In the genomic region with DNA sequence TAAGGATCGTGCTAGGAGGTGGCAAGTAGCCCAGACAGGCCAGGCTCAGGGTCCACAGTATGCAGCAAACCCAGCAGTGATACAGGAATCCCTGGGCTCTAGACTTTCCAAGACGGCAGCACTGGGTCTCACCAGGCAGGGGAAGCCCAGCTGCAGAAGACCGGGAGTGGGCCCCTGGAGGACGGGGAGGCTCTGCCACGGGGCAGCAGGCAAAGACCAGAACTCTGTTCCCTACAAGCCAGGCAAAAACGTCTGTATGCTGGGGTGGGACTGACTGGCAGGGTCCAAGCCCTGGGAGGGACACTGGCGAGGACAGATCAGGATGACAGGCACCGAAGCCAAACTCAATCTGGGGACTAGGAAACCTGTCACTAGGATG, we compare ENCODE assay signal across 21 cellular contexts.
"Had no signal": no experiment of that assay in that cellular context is flagged by ENCODE, and none has a peak within 500 bp of the region (broad histone marks: within the 10 kb centered on the region; RNA-seq: fewer than 3 reads in every experiment).

No MANE protein-coding gene starts in this region.

- H3K36me3 Mint-ChIP-seq: activated CD4-positive, alpha-beta memory T cell treated with anti-CD3 and anti-CD28 coated beads for 36 hours; activated naive CD4-positive, alpha-beta T cell treated with anti-CD3 and anti-CD28 coated beads, Interleukin-2, amount 10 ng/mL, durations not matched to agents 7 days and 5 days; naive B cell had no signal

- H3K4me3 ChIP-seq: left lung, stomach, upper lobe of left lung had no signal

- H3K27me3 Mint-ChIP-seq: naive B cell had no signal

- H3K4me1 Mint-ChIP-seq: activated naive CD4-positive, alpha-beta T cell treated with anti-CD3 and anti-CD28 coated beads, Interleukin-2, amount 10 ng/mL, durations not matched to agents 7 days and 5 days had no signal

- H3K36me3 ChIP-seq: left lung, neutrophil, stomach, upper lobe of left lung had no signal

- H3K4me3 Mint-ChIP-seq: activated CD4-positive, alpha-beta memory T cell treated with anti-CD3 and anti-CD28 coated beads for 36 hours; activated naive CD4-positive, alpha-beta T cell treated with anti-CD3 and anti-CD28 coated beads, Interleukin-2, amount 10 ng/mL, durations not matched to agents 7 days and 5 days; activated naive CD8-positive, alpha-beta T cell treated with anti-CD3 and anti-CD28 coated beads, Interleukin-2, amount 50 U/mL, for 24 hours; effector memory CD8-positive, alpha-beta T cell had no signal

- DNase-seq: activated CD4-positive, alpha-beta memory T cell treated with anti-CD3 and anti-CD28 coated beads for 36 hours; activated effector memory CD4-positive, alpha-beta T cell treated with Interleukin-2 at 50 U/mL for 16 hours; activated naive CD4-positive, alpha-beta T cell treated with anti-CD3 and anti-CD28 coated beads, Interleukin-2, amount 10 ng/mL, durations not matched to agents 7 days and 5 days; activated naive CD8-positive, alpha-beta T cell treated with anti-CD3 and anti-CD28 coated beads, Interleukin-2, amount 50 U/mL, for 24 hours; anterior cingulate cortex; cerebellar nuclear complex; effector memory CD8-positive, alpha-beta T cell; hypothalamus; kidney; left lung; naive B cell; retina; Right ventricle myocardium superior; stimulated activated CD4-positive, alpha-beta T cell treated with anti-CD3 and anti-CD28 coated beads, Interleukin-12 subunit alpha, Interleukin-12 subunit beta, amount 100 ng/mL, for 4 hours; stimulated activated CD4-positive, alpha-beta T cell treated with anti-CD3 and anti-CD28 coated beads, Interleukin-1b, Interleukin-23, amount 100 ng/mL, for 48 hours; stimulated activated CD8-positive, alpha-beta memory T cell treated with anti-CD3 and anti-CD28 coated beads, Interleukin-4, amount 100 ng/mL, for 48 hours; stomach; SW 1271; T-helper 2 cell; upper lobe of left lung had no signal

- ATAC-seq: effector memory CD8-positive, alpha-beta T cell; left lung had no signal

- H3K9me3 ChIP-seq: left lung, neutrophil, stomach, upper lobe of left lung had no signal

- H3K9me3 Mint-ChIP-seq: effector memory CD8-positive, alpha-beta T cell; naive B cell had no signal

- H3K27ac Mint-ChIP-seq: activated naive CD4-positive, alpha-beta T cell treated with anti-CD3 and anti-CD28 coated beads, Interleukin-2, amount 10 ng/mL, durations not matched to agents 7 days and 5 days; effector memory CD8-positive, alpha-beta T cell had no signal

- H3K27ac ChIP-seq: left lung, neutrophil, stomach, upper lobe of left lung had no signal

- H3K4me1 ChIP-seq: left lung had no signal

- H3K27me3 ChIP-seq: left lung, neutrophil, stomach, upper lobe of left lung had no signal
